Comparison of ENCODE assay signal across 28 cellular contexts in genomic region chr16:22968931-22969330, GRCh38.
DNase-seq lines count a peak whose midpoint lies in the region; ATAC-seq, FAIRE-seq and TF ChIP-seq lines count a peak whose summit lies in the region.
"Had no signal": no experiment of that assay in that cellular context is flagged by ENCODE, and none has a peak within 500 bp of the region (broad histone marks: within the 10 kb centered on the region; RNA-seq: fewer than 3 reads in every experiment).

No MANE protein-coding gene starts in this region.

- peak overlapping the region; percentile 24 for H3K27ac Mint-ChIP-seq in astrocyte (ENCODE audit: unreplicated experiment)
- H3K27ac Mint-ChIP-seq: CD4-positive, alpha-beta memory T cell; CD4-positive, CD25-positive, alpha-beta regulatory T cell; CD8-positive, alpha-beta memory T cell had no signal

- H3K4me1 Mint-ChIP-seq in astrocyte (ENCODE audit: low read depth, unreplicated experiment), result no peaks in the 10 kb centered on the region
- H3K4me1 Mint-ChIP-seq: CD4-positive, alpha-beta memory T cell; CD4-positive, CD25-positive, alpha-beta regulatory T cell; CD8-positive, alpha-beta memory T cell had no signal

- TF ChIP-seq POLR2A in esophagus muscularis mucosa (IDR thresholded peaks at IDR 0.05; ENCODE audit: low read depth) (no peak), GM12892 (IDR thresholded peaks at IDR 0.05; ENCODE audit: low read depth, low read length) (no peak)

- no peak for TF ChIP-seq CTCF in astrocyte (IDR thresholded peaks at IDR 0.05; ENCODE audit: insufficient read depth, low read depth, low read length)
- no peak for TF ChIP-seq CTCF in esophagus muscularis mucosa (IDR thresholded peaks at IDR 0.05)
- no peak for TF ChIP-seq CTCF in psoas muscle (IDR thresholded peaks at IDR 0.05)
- no peak for TF ChIP-seq CTCF in GM13977 (IDR thresholded peaks at IDR 0.05; ENCODE audit: extremely low read depth, insufficient read depth, missing control alignments)

- peaks cover 6% of the 10 kb centered on the region for H3K9me3 Mint-ChIP-seq in astrocyte (ENCODE audit: unreplicated experiment)

- no peaks in the 10 kb centered on the region for H3K36me3 ChIP-seq in astrocyte (ENCODE audit: insufficient read depth, low read length)
- no peaks in the 10 kb centered on the region for H3K36me3 ChIP-seq in esophagus muscularis mucosa
- H3K36me3 ChIP-seq in psoas muscle (ENCODE audit: insufficient read depth in 1 of 2, low read depth in 1 of 2), result no peaks in the 10 kb centered on the region
- no peaks in the 10 kb centered on the region for H3K36me3 ChIP-seq in skeletal muscle tissue (ENCODE audit: control insufficient read depth in 3 of 3, insufficient read depth in 3 of 3, low read length in 3 of 3)
- H3K36me3 ChIP-seq: BE2C, BLaER1 had no signal

- no peaks in the 10 kb centered on the region for H3K9me3 ChIP-seq in astrocyte (ENCODE audit: insufficient read depth, low read depth, low read length)
- H3K9me3 ChIP-seq in esophagus muscularis mucosa, result no peaks in the 10 kb centered on the region
- no peaks in the 10 kb centered on the region for H3K9me3 ChIP-seq in psoas muscle
- no peaks in the 10 kb centered on the region for H3K9me3 ChIP-seq in skeletal muscle tissue (ENCODE audit: control insufficient read depth in 3 of 3, low read length in 3 of 3)
- H3K9me3 ChIP-seq: BLaER1 had no signal

- 45% methylated on average over 2 of the region's 3 CpGs for WGBS in esophagus muscularis mucosa
- 21 to 42% (median 23%) methylated on average over 3 of the region's 3 CpGs for WGBS in psoas muscle, 3 donors

- in situ Hi-C loops in GM13977 (cut with MboI; ENCODE audit: low pct_unique_long_range_greater_than_20kb, low sequenced_read_pairs, unreplicated experiment), result no loop called here

- H3K4me3 ChIP-seq in astrocyte (ENCODE audit: insufficient read depth, low read depth, low read length), result no peak overlapping the region
- H3K4me3 ChIP-seq in esophagus muscularis mucosa, result no peak overlapping the region
- H3K4me3 ChIP-seq in psoas muscle, result no peak overlapping the region
- no peak overlapping the region for H3K4me3 ChIP-seq in skeletal muscle tissue (ENCODE audit: low read length in 3 of 3)
- H3K4me3 ChIP-seq: BLaER1, GM12878 had no signal

- ATAC-seq in psoas muscle (no peak), GM21390 (IDR thresholded peaks at IDR 0.05; ENCODE audit: unreplicated experiment) (no peak)
- ATAC-seq: GM12878 had no signal

- intact Hi-C loops in esophagus muscularis mucosa (cut with DNase I) (no loop called here), psoas muscle (cut with DNase I) (no loop called here)

- H3K36me3 Mint-ChIP-seq in astrocyte (ENCODE audit: low read depth, unreplicated experiment), result no peaks in the 10 kb centered on the region
- H3K36me3 Mint-ChIP-seq: CD14-positive monocyte; CD4-positive, alpha-beta memory T cell; CD4-positive, CD25-positive, alpha-beta regulatory T cell; CD8-positive, alpha-beta memory T cell had no signal

- no peak for TF ChIP-seq EP300 in esophagus muscularis mucosa (IDR thresholded peaks at IDR 0.05)

- H3K27ac ChIP-seq in astrocyte (ENCODE audit: low read depth, low read length) (no peak overlapping the region), esophagus muscularis mucosa (replicated peaks in 1 of 4) (no peak overlapping the region), psoas muscle (peak overlapping the region; percentile 76), skeletal muscle tissue (ENCODE audit: low read depth, low read length) (peak overlapping the region; percentile 88)
- H3K27ac ChIP-seq: BLaER1 had no signal

- no peaks in the 10 kb centered on the region for H4K20me1 ChIP-seq in astrocyte (ENCODE audit: insufficient read depth, low read length)
- H4K20me1 ChIP-seq: BLaER1 had no signal

- peaks cover 24% of the 10 kb centered on the region for H3K27me3 Mint-ChIP-seq in astrocyte (ENCODE audit: low read depth, unreplicated experiment)

- no peak overlapping the region for H3K4me2 ChIP-seq in astrocyte (ENCODE audit: low read length)
- H3K4me2 ChIP-seq: BLaER1 had no signal

- no peaks in the 10 kb centered on the region for H3K4me1 ChIP-seq in astrocyte (ENCODE audit: insufficient read depth, low read length)
- H3K4me1 ChIP-seq in esophagus muscularis mucosa, result peaks cover 4 to 13% (median 10%) of the 10 kb centered on the region in 4 donors
- H3K4me1 ChIP-seq in psoas muscle, result peaks cover 13% of the 10 kb centered on the region
- peaks cover 24 to 30% (median 24%) of the 10 kb centered on the region in 3 donors for H3K4me1 ChIP-seq in skeletal muscle tissue (ENCODE audit: control insufficient read depth in 3 of 3, insufficient read depth in 3 of 3, low read length in 3 of 3)
- H3K4me1 ChIP-seq: BLaER1 had no signal

- DNase-seq in astrocyte (ENCODE audit: low read depth) (no peak), esophagus muscularis mucosa (ENCODE audit: extremely low spot score) (peak; percentile 78), psoas muscle (no peak), GM13977 (ENCODE audit: low spot score) (no peak), GM12892 (ENCODE audit: insufficient read length) (no peak)
- DNase-seq: 8988T; ACHN; C1 segment of cervical spinal cord; CD4-positive, alpha-beta memory T cell; CD4-positive, CD25-positive, alpha-beta regulatory T cell; CD8-positive, alpha-beta memory T cell; COR-L47; DMS 273 treated with DMSO at 0.1 percent for 48 hours; DMS153; DMS53; DMS79; DND-41; EL; GDM1 had no signal

- H3K79me2 ChIP-seq in astrocyte (ENCODE audit: insufficient read depth, low read length), result no peaks in the 10 kb centered on the region

- H2AFZ ChIP-seq in astrocyte (ENCODE audit: low read depth, low read length), result no peak overlapping the region

- H3K9ac ChIP-seq in astrocyte (ENCODE audit: low read length) (no peak overlapping the region), skeletal muscle tissue (ENCODE audit: low read depth in 1 of 3, low read length in 3 of 3) (no peak overlapping the region)
- H3K9ac ChIP-seq: BLaER1 had no signal

- no peak overlapping the region for H3K4me3 Mint-ChIP-seq in astrocyte (ENCODE audit: unreplicated experiment)
- H3K4me3 Mint-ChIP-seq: CD14-positive monocyte; CD4-positive, alpha-beta memory T cell; CD4-positive, CD25-positive, alpha-beta regulatory T cell; CD8-positive, alpha-beta memory T cell had no signal

- no peaks in the 10 kb centered on the region for H3K27me3 ChIP-seq in astrocyte (ENCODE audit: insufficient read depth, low read length)
- peaks cover 0 to 10% (median 0%) of the 10 kb centered on the region in 4 donors for H3K27me3 ChIP-seq in esophagus muscularis mucosa
- H3K27me3 ChIP-seq in psoas muscle (ENCODE audit: insufficient read depth in 3 of 3, low read length in 2 of 3), result no peaks in the 10 kb centered on the region
- no peaks in the 10 kb centered on the region for H3K27me3 ChIP-seq in skeletal muscle tissue (ENCODE audit: control insufficient read depth in 3 of 3, insufficient read depth in 3 of 3, low read length in 3 of 3)
- H3K27me3 ChIP-seq: BE2C, BLaER1 had no signal

- no peak for FAIRE-seq in astrocyte (lab: Jason Lieb, UNC)
- no peak for FAIRE-seq in GM12892 (lab: Jason Lieb, UNC)
- FAIRE-seq: A204.1, GM12878, GM18507, GM19239 had no signal

Comparison
In these comparisons a context has a peak if more than half of its experiments do, and no peak if none do; other contexts are left out.
1. H3K27ac ChIP-seq: peak in psoas muscle (single experiment) and skeletal muscle tissue (single experiment); none in astrocyte (single experiment) and esophagus muscularis mucosa (0 of 4).